In the genomic region with DNA sequence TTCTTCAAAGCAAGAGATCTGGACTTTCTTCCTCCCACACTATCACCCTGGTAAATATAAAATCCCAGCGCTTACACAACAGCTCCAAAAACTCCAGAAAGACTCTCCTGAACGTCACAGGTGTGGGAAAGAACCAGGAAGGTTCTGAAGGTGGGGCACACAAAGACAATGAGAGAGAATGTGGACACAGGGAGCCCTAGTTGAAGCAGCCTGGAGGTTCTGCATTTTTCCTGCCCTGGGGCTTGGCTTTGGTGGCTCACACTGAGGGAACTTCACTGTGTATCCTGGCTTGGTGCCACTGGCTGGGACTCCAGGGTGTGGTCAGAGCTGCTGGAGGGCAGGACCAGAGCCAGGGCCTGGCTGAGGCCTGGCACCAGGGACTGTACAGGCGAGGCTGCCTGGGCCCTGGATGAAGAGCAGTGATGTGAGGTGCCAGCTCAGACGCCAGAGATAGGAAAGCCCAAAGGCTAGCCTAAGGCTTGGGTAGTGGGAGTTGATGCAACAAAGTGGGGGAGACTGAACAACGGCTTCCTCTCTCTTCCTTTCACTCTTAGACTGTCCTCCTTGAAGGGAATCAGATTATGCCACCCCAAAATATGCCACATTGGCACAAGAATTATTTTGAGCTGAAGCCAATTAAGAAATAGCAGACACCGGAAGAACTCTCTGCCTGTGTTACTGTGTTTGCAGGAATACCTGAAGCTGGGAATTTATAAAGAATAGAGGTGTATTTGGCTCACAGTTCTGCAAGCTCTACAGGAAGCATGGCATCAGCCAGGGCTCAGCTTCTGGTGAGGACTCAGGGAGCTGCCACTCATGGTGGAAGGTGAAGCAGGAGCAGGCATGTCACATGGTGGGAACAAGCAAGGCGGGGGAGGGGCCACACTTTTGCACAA, we compare ENCODE assay signal across 8 cellular contexts. TPM values are rescaled to one million over a fixed set of nuclear protein-coding genes. Genes with fewer than 3 reads are reported as not detected.
DNase-seq lines count a peak whose midpoint lies in the region; ATAC-seq and TF ChIP-seq lines count a peak whose summit lies in the region.

No MANE protein-coding gene starts in this region.

- no peaks in the 10 kb centered on the region for H3K36me3 Mint-ChIP-seq in activated naive CD4-positive, alpha-beta T cell treated with anti-CD3 and anti-CD28 coated beads for 36 hours (ENCODE audit: low read depth)

- no peaks in the 10 kb centered on the region for H3K9me3 Mint-ChIP-seq in activated naive CD4-positive, alpha-beta T cell treated with anti-CD3 and anti-CD28 coated beads for 36 hours

- no peak overlapping the region for H3K27ac Mint-ChIP-seq in activated naive CD4-positive, alpha-beta T cell treated with anti-CD3 and anti-CD28 coated beads for 36 hours

- no peak overlapping the region for H3K4me3 Mint-ChIP-seq in activated naive CD4-positive, alpha-beta T cell treated with anti-CD3 and anti-CD28 coated beads for 36 hours

- H3K27me3 Mint-ChIP-seq in activated naive CD4-positive, alpha-beta T cell treated with anti-CD3 and anti-CD28 coated beads for 36 hours (ENCODE audit: low read depth): no peaks in the 10 kb centered on the region

- H3K4me1 Mint-ChIP-seq in activated naive CD4-positive, alpha-beta T cell treated with anti-CD3 and anti-CD28 coated beads for 36 hours (ENCODE audit: low read depth): peaks cover 15% of the 10 kb centered on the region

- ATAC-seq in SK-N-SH treated with all-trans-retinoic acid at 6 μM for 48 hours (peak; percentile 72), HG02884 (IDR thresholded peaks at IDR 0.05; ENCODE audit: unreplicated experiment) (no peak), GM21737 (IDR thresholded peaks at IDR 0.05; ENCODE audit: unreplicated experiment) (no peak), HG03095 (IDR thresholded peaks at IDR 0.05; ENCODE audit: unreplicated experiment) (no peak)

- intact Hi-C loops in activated naive CD4-positive, alpha-beta T cell treated with anti-CD3 and anti-CD28 coated beads for 36 hours (cut with micrococcal nuclease): no loop called here

- CTCF ChIA-PET in activated naive CD4-positive, alpha-beta T cell treated with anti-CD3 and anti-CD28 coated beads for 36 hours (lab: Charles Lee): interaction anchor here (0.8 to 1.1 kb wide), 3 partner anchors 16 to 28 kb away, joined by 3 to 4 read pairs (median 3); no protein-coding TSS in a partner anchor

- DNase-seq in activated naive CD4-positive, alpha-beta T cell treated with anti-CD3 and anti-CD28 coated beads for 36 hours: peak; percentile 20
- DNase-seq in activated naive CD4-positive, alpha-beta T cell treated with anti-CD3 and anti-CD28 coated beads, Interleukin-2, amount 50 U/mL, for 16 hours: no peak
- peak; percentile 70 for DNase-seq in fibroblast of peridontal ligament (ENCODE audit: extremely low read depth)
- DNase-seq in nucleus accumbens (lab: John Stamatoyannopoulos, UW): peak in 35 of 56 donors; percentile 3 to 83 (median 27)

TF ChIP-seq in SK-N-SH treated with all-trans-retinoic acid at 6 μM for 48 hours, 23 proteins besides CTCF, POLR2A, EP300 and RAD21:
- TF ChIP-seq BACH2 (CRISPR knock-in tag; IDR thresholded peaks at IDR 0.05; ENCODE audit: borderline replicate concordance) (no peak), SNAI2 (CRISPR knock-in tag; IDR thresholded peaks at IDR 0.05) (no peak), RARB (CRISPR knock-in tag; IDR thresholded peaks at IDR 0.05) (no peak), ZNF8 (CRISPR knock-in tag; IDR thresholded peaks at IDR 0.05) (no peak), ESRRG (CRISPR knock-in tag; IDR thresholded peaks at IDR 0.05) (no peak), TCF4 (CRISPR knock-in tag; IDR thresholded peaks at IDR 0.05; ENCODE audit: borderline replicate concordance) (no peak), PPARA (CRISPR knock-in tag; IDR thresholded peaks at IDR 0.05; ENCODE audit: borderline replicate concordance) (no peak), TOX (CRISPR knock-in tag; IDR thresholded peaks at IDR 0.05; ENCODE audit: borderline replicate concordance) (no peak), CSDC2 (CRISPR knock-in tag; IDR thresholded peaks at IDR 0.05) (no peak), ZNF565 (CRISPR knock-in tag; conservative IDR thresholded peaks at IDR 0.05; ENCODE audit: low read depth) (no peak), ARNTL (CRISPR knock-in tag; IDR thresholded peaks at IDR 0.05; ENCODE audit: borderline replicate concordance, low read depth) (no peak)
- TF ChIP-seq, protein P1, sequence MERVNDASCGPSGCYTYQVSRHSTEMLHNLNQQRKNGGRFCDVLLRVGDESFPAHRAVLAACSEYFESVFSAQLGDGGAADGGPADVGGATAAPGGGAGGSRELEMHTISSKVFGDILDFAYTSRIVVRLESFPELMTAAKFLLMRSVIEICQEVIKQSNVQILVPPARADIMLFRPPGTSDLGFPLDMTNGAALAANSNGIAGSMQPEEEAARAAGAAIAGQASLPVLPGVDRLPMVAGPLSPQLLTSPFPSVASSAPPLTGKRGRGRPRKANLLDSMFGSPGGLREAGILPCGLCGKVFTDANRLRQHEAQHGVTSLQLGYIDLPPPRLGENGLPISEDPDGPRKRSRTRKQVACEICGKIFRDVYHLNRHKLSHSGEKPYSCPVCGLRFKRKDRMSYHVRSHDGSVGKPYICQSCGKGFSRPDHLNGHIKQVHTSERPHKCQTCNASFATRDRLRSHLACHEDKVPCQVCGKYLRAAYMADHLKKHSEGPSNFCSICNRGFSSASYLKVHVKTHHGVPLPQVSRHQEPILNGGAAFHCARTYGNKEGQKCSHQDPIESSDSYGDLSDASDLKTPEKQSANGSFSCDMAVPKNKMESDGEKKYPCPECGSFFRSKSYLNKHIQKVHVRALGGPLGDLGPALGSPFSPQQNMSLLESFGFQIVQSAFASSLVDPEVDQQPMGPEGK (CRISPR knock-in tag; IDR thresholded peaks at IDR 0.05; ENCODE audit: borderline replicate concordance): no peak

RNA-seq across cellular contexts. Expression of a gene that starts 39.5 kb away (rescaled TPM):
- 10 to 100 TPM; 86.3 to 90.5 TPM for total RNA-seq in activated naive CD4-positive, alpha-beta T cell treated with anti-CD3 and anti-CD28 coated beads for 36 hours

RNA-seq across cellular contexts. Expression of a gene that starts 46.4 kb away (rescaled TPM):
- 100 to 1,000 TPM; 631 to 641 TPM for total RNA-seq in activated naive CD4-positive, alpha-beta T cell treated with anti-CD3 and anti-CD28 coated beads for 36 hours

RNA-seq across cellular contexts. Expression of a gene that starts 53.4 kb away (rescaled TPM):
- total RNA-seq in activated naive CD4-positive, alpha-beta T cell treated with anti-CD3 and anti-CD28 coated beads for 36 hours: 10 to 100 TPM; 23.2 to 24.1 TPM
